7 cellular contexts compared by ENCODE assay signal in genomic region chr3:70150599-70150998, GRCh38.
"Had no signal": no experiment of that assay in that cellular context is flagged by ENCODE, and none has a peak within 500 bp of the region (broad histone marks: within the 10 kb centered on the region; RNA-seq: fewer than 3 reads in every experiment).

No MANE protein-coding gene starts in this region.

- H3K4me1 Mint-ChIP-seq: GM23338 had no signal

- H3K4me2 ChIP-seq: GM23338 had no signal

- DNase-seq: H7, HFFc6, IMR-90 had no signal

- H3K9me3 ChIP-seq: HAP-1 had no signal

- H3K27ac ChIP-seq: HL-60 had no signal

- H3K4me3 Mint-ChIP-seq: GM23338, HFFc6 had no signal

- H3K36me3 ChIP-seq: HAP-1 had no signal

- H3K4me3 ChIP-seq: GM23338, HAP-1, K562 had no signal

- H3K27ac Mint-ChIP-seq: GM23338, HFFc6 had no signal

- H3K4me1 ChIP-seq: HAP-1 had no signal

- H3K9me3 Mint-ChIP-seq: GM23338, HFFc6 had no signal
